ENCODE assay signal across 8 cellular contexts in the genomic region with DNA sequence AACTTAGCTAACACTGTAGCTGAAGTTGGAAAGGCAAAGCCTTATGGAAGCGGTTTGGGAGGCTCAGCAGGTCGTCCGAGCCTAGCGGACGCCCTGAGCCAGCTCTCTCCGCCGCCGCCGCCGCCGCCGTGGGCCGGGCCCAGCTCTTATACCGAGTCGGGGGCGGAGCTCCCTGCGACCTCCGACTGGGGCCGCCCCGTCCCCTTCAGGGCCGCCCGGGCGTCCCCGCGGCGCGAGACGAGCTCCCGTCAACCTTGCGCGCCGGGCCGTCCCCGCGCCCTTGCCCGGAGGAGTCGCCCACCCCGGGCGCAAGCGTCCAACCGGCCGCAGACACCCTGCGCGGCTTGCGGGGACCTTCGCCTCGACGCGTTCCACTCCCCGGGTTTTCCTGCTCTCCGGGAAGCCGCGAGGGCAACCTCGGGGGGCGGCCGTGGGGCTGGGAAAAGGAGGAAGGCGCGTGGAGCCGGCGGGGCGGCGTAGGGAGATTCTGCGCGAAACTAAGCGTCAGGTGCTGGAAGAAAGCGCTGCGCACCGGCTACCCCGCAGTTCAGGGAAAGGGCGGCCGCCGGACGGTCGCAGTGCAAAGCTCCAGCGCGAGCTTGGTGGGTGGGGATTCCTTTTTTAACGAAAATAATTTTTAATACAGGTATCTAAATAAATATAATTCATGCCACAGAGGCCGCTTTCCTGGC. TPM values are rescaled to one million over a fixed set of nuclear protein-coding genes. Genes with fewer than 3 reads are reported as not detected.
A peak's percentile ranks its signal among the peaks of the same experiment; 100 is the strongest.
DNase-seq lines count a peak whose midpoint lies in the region; ATAC-seq and TF ChIP-seq lines count a peak whose summit lies in the region.

A gene with protein sequence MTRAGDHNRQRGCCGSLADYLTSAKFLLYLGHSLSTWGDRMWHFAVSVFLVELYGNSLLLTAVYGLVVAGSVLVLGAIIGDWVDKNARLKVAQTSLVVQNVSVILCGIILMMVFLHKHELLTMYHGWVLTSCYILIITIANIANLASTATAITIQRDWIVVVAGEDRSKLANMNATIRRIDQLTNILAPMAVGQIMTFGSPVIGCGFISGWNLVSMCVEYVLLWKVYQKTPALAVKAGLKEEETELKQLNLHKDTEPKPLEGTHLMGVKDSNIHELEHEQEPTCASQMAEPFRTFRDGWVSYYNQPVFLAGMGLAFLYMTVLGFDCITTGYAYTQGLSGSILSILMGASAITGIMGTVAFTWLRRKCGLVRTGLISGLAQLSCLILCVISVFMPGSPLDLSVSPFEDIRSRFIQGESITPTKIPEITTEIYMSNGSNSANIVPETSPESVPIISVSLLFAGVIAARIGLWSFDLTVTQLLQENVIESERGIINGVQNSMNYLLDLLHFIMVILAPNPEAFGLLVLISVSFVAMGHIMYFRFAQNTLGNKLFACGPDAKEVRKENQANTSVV (minus strand): TSS at position 125 of the 692 bp plus-strand sequence. CDS start 326 bp downstream, outside the sequence.

- peaks cover 13% of the 10 kb centered on the region for H3K4me1 Mint-ChIP-seq in activated T-helper 17 cell treated with anti-CD3 and anti-CD28 coated beads, Interleukin-2, amount 50 U/mL, for 72 hours
- H3K4me1 Mint-ChIP-seq in naive thymus-derived CD8-positive, alpha-beta T cell = peaks cover 20 to 38% (median 33%) of the 10 kb centered on the region in 4 donors
- H3K4me1 Mint-ChIP-seq in stimulated activated naive CD8-positive, alpha-beta T cell treated with anti-CD3 and anti-CD28 coated beads, Interleukin-15, Interleukin-2, amounts not matched to agents 100 ng/mL and 50 ng/mL, for 24 hours (ENCODE audit: low read depth) = peaks cover 19% of the 10 kb centered on the region

- no peaks in the 10 kb centered on the region for H3K9me3 Mint-ChIP-seq in activated T-helper 17 cell treated with anti-CD3 and anti-CD28 coated beads, Interleukin-2, amount 50 U/mL, for 72 hours
- no peaks in the 10 kb centered on the region for H3K9me3 Mint-ChIP-seq in naive thymus-derived CD8-positive, alpha-beta T cell
- no peaks in the 10 kb centered on the region for H3K9me3 Mint-ChIP-seq in stimulated activated naive CD8-positive, alpha-beta T cell treated with anti-CD3 and anti-CD28 coated beads, Interleukin-15, Interleukin-2, amounts not matched to agents 100 ng/mL and 50 ng/mL, for 24 hours

- peak; percentile 64 for ATAC-seq in HG03342 (IDR thresholded peaks at IDR 0.05; ENCODE audit: unreplicated experiment)
- ATAC-seq in activated T-helper 17 cell treated with anti-CD3 and anti-CD28 coated beads, Interleukin-2, amount 50 U/mL, for 72 hours (replicated peaks) = peak; percentile 96
- peak; percentile 93 to 95 for ATAC-seq in naive thymus-derived CD8-positive, alpha-beta T cell

- POLR2A ChIA-PET in naive thymus-derived CD8-positive, alpha-beta T cell (lab: Charles Lee) = interaction anchor here (0.6 to 2.4 kb wide), 23 partner anchors 8 to 204 kb away, joined by 3 to 34 read pairs (median 4); a partner anchor contains a TSS

- no peaks in the 10 kb centered on the region for H3K27me3 Mint-ChIP-seq in activated T-helper 17 cell treated with anti-CD3 and anti-CD28 coated beads, Interleukin-2, amount 50 U/mL, for 72 hours
- peaks cover 0 to 23% (median 8%) of the 10 kb centered on the region in 5 donors for H3K27me3 Mint-ChIP-seq in naive thymus-derived CD8-positive, alpha-beta T cell
- peaks cover 51% of the 10 kb centered on the region for H3K27me3 Mint-ChIP-seq in stimulated activated naive CD8-positive, alpha-beta T cell treated with anti-CD3 and anti-CD28 coated beads, Interleukin-15, Interleukin-2, amounts not matched to agents 100 ng/mL and 50 ng/mL, for 24 hours

- DNase-seq in NCI-H1436 (lab: John Stamatoyannopoulos, UW) (peak; percentile 83), NCI-H1436 treated with DMSO at 0.1 percent for 48 hours (lab: John Stamatoyannopoulos, UW) (no peak), OCI-M1 (lab: John Stamatoyannopoulos, UW) (peak; percentile 87), fibroblast of mammary gland (ENCODE audit: low read depth) (peak; percentile 18)
- peak; percentile 38 to 78 (median 62) for DNase-seq in naive thymus-derived CD8-positive, alpha-beta T cell

- peak within 1 kb of the TSS; percentile 91 for H3K27ac Mint-ChIP-seq in activated T-helper 17 cell treated with anti-CD3 and anti-CD28 coated beads, Interleukin-2, amount 50 U/mL, for 72 hours
- peak within 1 kb of the TSS; percentile 32 to 94 (median 86) for H3K27ac Mint-ChIP-seq in naive thymus-derived CD8-positive, alpha-beta T cell
- H3K27ac Mint-ChIP-seq in stimulated activated naive CD8-positive, alpha-beta T cell treated with anti-CD3 and anti-CD28 coated beads, Interleukin-15, Interleukin-2, amounts not matched to agents 100 ng/mL and 50 ng/mL, for 24 hours = no peak within 1 kb of the TSS

- H3K36me3 Mint-ChIP-seq in activated T-helper 17 cell treated with anti-CD3 and anti-CD28 coated beads, Interleukin-2, amount 50 U/mL, for 72 hours (ENCODE audit: low read depth) = no peaks in the 10 kb centered on the region
- peaks cover 0 to 4% (median 0%) of the 10 kb centered on the region in 3 donors for H3K36me3 Mint-ChIP-seq in naive thymus-derived CD8-positive, alpha-beta T cell
- no peaks in the 10 kb centered on the region for H3K36me3 Mint-ChIP-seq in stimulated activated naive CD8-positive, alpha-beta T cell treated with anti-CD3 and anti-CD28 coated beads, Interleukin-15, Interleukin-2, amounts not matched to agents 100 ng/mL and 50 ng/mL, for 24 hours (ENCODE audit: low read depth)

- peak within 1 kb of the TSS; percentile 91 for H3K4me3 Mint-ChIP-seq in activated T-helper 17 cell treated with anti-CD3 and anti-CD28 coated beads, Interleukin-2, amount 50 U/mL, for 72 hours
- H3K4me3 Mint-ChIP-seq in naive thymus-derived CD8-positive, alpha-beta T cell = peak within 1 kb of the TSS; percentile 81 to 97 (median 90)
- peak within 1 kb of the TSS; percentile 70 for H3K4me3 Mint-ChIP-seq in stimulated activated naive CD8-positive, alpha-beta T cell treated with anti-CD3 and anti-CD28 coated beads, Interleukin-15, Interleukin-2, amounts not matched to agents 100 ng/mL and 50 ng/mL, for 24 hours

- peak within 1 kb of the TSS; percentile 45 for H3K4me3 ChIP-seq in fibroblast of mammary gland (ENCODE audit: control insufficient read depth, low read depth, low read length)

- no peak for TF ChIP-seq CTCF in fibroblast of mammary gland (conservative IDR thresholded peaks at IDR 0.05; ENCODE audit: control insufficient read depth, insufficient read depth, low read depth, low read length)

RNA-seq across cellular contexts. Expression of the gene that starts here (rescaled TPM):
- total RNA-seq in activated T-helper 17 cell treated with anti-CD3 and anti-CD28 coated beads, Interleukin-2, amount 50 U/mL, for 72 hours = 1 to 10 TPM; 1.1 to 4.1 TPM
- 10 to 100 TPM; 18.2 to 18.4 TPM for total RNA-seq in naive thymus-derived CD8-positive, alpha-beta T cell
- 10 to 100 TPM; 33.8 to 40.3 (median 37.4) TPM for polyA plus RNA-seq in naive thymus-derived CD8-positive, alpha-beta T cell
